In the genomic region with DNA sequence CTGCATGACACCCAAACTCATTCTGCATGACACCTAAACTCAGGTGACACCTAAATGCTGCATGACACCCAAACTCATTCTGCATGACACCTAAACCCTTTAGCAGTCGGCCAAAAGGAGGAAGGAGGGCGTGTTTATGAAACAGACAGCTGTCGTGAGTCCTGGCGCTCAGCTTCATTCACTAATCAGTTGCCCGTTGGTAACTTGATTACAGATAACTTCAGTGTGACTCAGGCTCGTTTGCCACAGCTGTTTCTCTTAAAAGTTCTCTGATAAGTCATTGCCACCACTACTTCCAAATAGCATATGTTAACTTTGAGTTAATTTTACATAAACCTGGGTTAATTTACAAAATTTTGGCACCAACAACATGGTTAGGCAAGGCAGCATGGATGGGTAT, we compare ENCODE assay signal across 4 cellular contexts. TPM values are rescaled to one million over a fixed set of nuclear protein-coding genes. Genes with fewer than 3 reads are reported as not detected.
"Had no signal": no experiment of that assay in that cellular context is flagged by ENCODE, and none has a peak within 500 bp of the region (broad histone marks: within the 10 kb centered on the region; RNA-seq: fewer than 3 reads in every experiment).

No MANE protein-coding gene starts in this region.

RNA-seq across cellular contexts. Expression of a gene that starts 16.9 kb away (rescaled TPM):
- total RNA-seq: natural killer cell treated with Interleukin-12 subunit alpha and Interleukin-12 subunit beta and Interleukin-15 and Interleukin-18, amount 100 ng/mL, for 72 hours; skeletal muscle tissue; T-helper 1 cell treated with Interleukin-12 subunit alpha and Interleukin-12 subunit beta and Interleukin-4 antibody, amounts not matched to agents 30 ng/mL and 1 ng/mL, for 36 hours had no signal
- polyA plus RNA-seq: immature natural killer cell had no signal
